In genomic region chr21:32772281-32773047, GRCh38 we compare ENCODE assay signal across 8 cellular contexts. TPM values are rescaled to one million over a fixed set of nuclear protein-coding genes. Genes with fewer than 3 reads are reported as not detected.
A peak's percentile ranks its signal among the peaks of the same experiment; 100 is the strongest.
DNase-seq lines count a peak whose midpoint lies in the region; ATAC-seq and TF ChIP-seq lines count a peak whose summit lies in the region.

No MANE protein-coding gene starts in this region.

- H3K4me2 ChIP-seq in GM23338, result peak overlapping the region; percentile 77

- no peaks in the 10 kb centered on the region; the same call in 2 of the 3 replicates for H3K9me3 Mint-ChIP-seq in GM23338
- peaks cover 6 to 11% of the 10 kb centered on the region in 2 donors for H3K9me3 Mint-ChIP-seq in activated naive CD4-positive, alpha-beta T cell treated with anti-CD3 and anti-CD28 coated beads, Interleukin-2, amount 50 U/mL, for 72 hours

- peak overlapping the region; percentile 85 for H3K27ac ChIP-seq in ACC112 (ENCODE audit: low read depth, low read length)
- no peak overlapping the region for H3K27ac ChIP-seq in GM23338 (ENCODE audit: low read depth)
- peak overlapping the region; percentile 91 for H3K27ac ChIP-seq in RWPE1
- H3K27ac ChIP-seq in skin epidermis, result peak overlapping the region in 20 of 21 experiments; percentile 37 to 97 (median 87)

- H3K27me3 ChIP-seq in ACC112 (ENCODE audit: insufficient read depth, low read length) (no peaks in the 10 kb centered on the region), GM23338 (ENCODE audit: insufficient read depth) (no peaks in the 10 kb centered on the region)

- POLR2A ChIA-PET in RWPE1 (lab: Yijun Ruan, JAX; ENCODE audit: low non-redundant PET), result interaction anchor here (0.6 kb wide), 1 partner anchor 49 kb away, joined by 4 read pairs; no protein-coding TSS in a partner anchor

- peak overlapping the region; percentile 90 for H3K4me3 Mint-ChIP-seq in GM23338

- H3K36me3 ChIP-seq in ACC112 (ENCODE audit: insufficient read depth, low read length) (peaks cover 12% of the 10 kb centered on the region; the same call in 1 of the 2 replicates), GM23338 (ENCODE audit: insufficient read depth) (peaks cover 16% of the 10 kb centered on the region; the same call in 1 of the 2 replicates)

- peak overlapping the region; percentile 99 for H3K27ac Mint-ChIP-seq in GM23338
- peak overlapping the region; percentile 99 to 100 for H3K27ac Mint-ChIP-seq in activated naive CD4-positive, alpha-beta T cell treated with anti-CD3 and anti-CD28 coated beads, Interleukin-2, amount 50 U/mL, for 72 hours

- H3F3A ChIP-seq in GM23338 (replicated peaks; ENCODE audit: low read depth), result no peaks in the 10 kb centered on the region

- H2AFZ ChIP-seq in ACC112 (ENCODE audit: low read length, unreplicated experiment) (peak overlapping the region; percentile 87), GM23338 (peak overlapping the region; percentile 43; the same call in 1 of the 2 replicates)

- H3K79me2 ChIP-seq in ACC112 (ENCODE audit: control insufficient read depth, insufficient read depth, low read length, unreplicated experiment) (peaks cover 46% of the 10 kb centered on the region), GM23338 (replicated peaks; ENCODE audit: insufficient read depth) (peaks cover 37% of the 10 kb centered on the region)

- TF ChIP-seq CTCF in GM23338 (conservative IDR thresholded peaks at IDR 0.05; ENCODE audit: low read depth in 2 of 2) (no peak), RWPE1 (conservative IDR thresholded peaks at IDR 0.05; ENCODE audit: low read depth) (no peak)

- peaks cover 7% of the 10 kb centered on the region for H3K27me3 Mint-ChIP-seq in GM23338 (ENCODE audit: insufficient read depth, low read depth, poor library complexity)

- peaks cover 32% of the 10 kb centered on the region for H4K20me1 ChIP-seq in GM23338 (replicated peaks; ENCODE audit: insufficient read depth)

- peaks cover 28% of the 10 kb centered on the region for H3K36me3 Mint-ChIP-seq in GM23338 (ENCODE audit: low read depth)
- peaks cover 23 to 31% of the 10 kb centered on the region in 2 donors for H3K36me3 Mint-ChIP-seq in activated naive CD4-positive, alpha-beta T cell treated with anti-CD3 and anti-CD28 coated beads, Interleukin-2, amount 50 U/mL, for 72 hours

- CTCF ChIA-PET in RWPE1 (lab: Yijun Ruan, JAX), result interaction anchor here (0.7 to 1.6 kb wide), 4 partner anchors 14 to 589 kb away, joined by 3 to 6 read pairs (median 3); no protein-coding TSS in a partner anchor

- no peaks in the 10 kb centered on the region for H3K9me2 ChIP-seq in GM23338 (ENCODE audit: insufficient read depth)

- peak overlapping the region; percentile 98 for H3K4me3 ChIP-seq in ACC112 (ENCODE audit: low read depth, low read length)
- peak overlapping the region; percentile 83 for H3K4me3 ChIP-seq in GM23338
- peak overlapping the region; percentile 16 to 91 (median 79) for H3K4me3 ChIP-seq in skin epidermis

- ATAC-seq in GM23338 (no peak), GM21786 (IDR thresholded peaks at IDR 0.05; ENCODE audit: unreplicated experiment) (no peak)
- ATAC-seq in activated naive CD4-positive, alpha-beta T cell treated with anti-CD3 and anti-CD28 coated beads, Interleukin-2, amount 50 U/mL, for 72 hours, result peak; percentile 56 to 71

- DNase-seq in GM23338 (ENCODE audit: low spot score) (peak; percentile 8), RWPE1 (ENCODE audit: low spot score) (peak; percentile 27), hepatic stellate cell (ENCODE audit: low spot score) (peak; percentile 24), NCI-H1930 (lab: John Stamatoyannopoulos, UW) (no peak)
- DNase-seq in activated naive CD4-positive, alpha-beta T cell treated with anti-CD3 and anti-CD28 coated beads, Interleukin-2, amount 50 U/mL, for 72 hours (ENCODE audit: low spot score in 2 of 2), result peak; percentile 64 to 70

- H3K4me1 Mint-ChIP-seq in GM23338, result peaks cover 18% of the 10 kb centered on the region

- H3K4me1 ChIP-seq in ACC112 (ENCODE audit: control insufficient read depth, insufficient read depth, low read length, unreplicated experiment) (peaks cover 19% of the 10 kb centered on the region), GM23338 (ENCODE audit: insufficient read depth) (peaks cover 24% of the 10 kb centered on the region)

TF ChIP-seq in GM23338, 12 proteins besides CTCF, POLR2A, EP300 and RAD21:
- TF ChIP-seq POLR2AphosphoS5 (IDR thresholded peaks at IDR 0.05; ENCODE audit: low read depth), result no peak
- no peak for TF ChIP-seq JUNB (IDR thresholded peaks at IDR 0.05; ENCODE audit: unreplicated experiment)
- TF ChIP-seq CREB1 (CRISPR knock-in tag; IDR thresholded peaks at IDR 0.05; ENCODE audit: low read depth), result no peak
- no peak for TF ChIP-seq ZNF462 (CRISPR knock-in tag; IDR thresholded peaks at IDR 0.05)
- TF ChIP-seq EZH2phosphoT487 (IDR thresholded peaks at IDR 0.05; ENCODE audit: unreplicated experiment), result no peak
- TF ChIP-seq ZNF331 (CRISPR knock-in tag; IDR thresholded peaks at IDR 0.05; ENCODE audit: low read depth), result no peak
- no peak for TF ChIP-seq STAT1 (IDR thresholded peaks at IDR 0.05; ENCODE audit: unreplicated experiment)
- no peak for TF ChIP-seq ZNF114 (CRISPR knock-in tag; IDR thresholded peaks at IDR 0.05)

RNA-seq across cellular contexts. Expression of gene PAXBP1, which starts 0.9 kb away (rescaled TPM):
- total RNA-seq in GM23338 (2014; rRNA removed; shearing (Covaris generic)), result 61.8 and 74.4 TPM in 2 replicates
- 26.5 and 35.8 TPM in 2 replicates for polyA plus RNA-seq in GM23338 (2016; fragmentation: Nextera tagmentation; extraction: Ambion mirVana)
- 10 to 100 TPM; 67.9 to 92.4 TPM for total RNA-seq in activated naive CD4-positive, alpha-beta T cell treated with anti-CD3 and anti-CD28 coated beads, Interleukin-2, amount 50 U/mL, for 72 hours

RNA-seq across cellular contexts. Expression of gene SYNJ1, which starts 44.7 kb away (rescaled TPM):
- total RNA-seq in GM23338 (2014; rRNA removed; shearing (Covaris generic)), result 4.2 and 8.2 TPM in 2 replicates
- polyA plus RNA-seq in GM23338 (2016; fragmentation: Nextera tagmentation; extraction: Ambion mirVana), result 1.4 and 2.2 TPM in 2 replicates
- 10 to 100 TPM; 12.4 to 29.3 TPM for total RNA-seq in activated naive CD4-positive, alpha-beta T cell treated with anti-CD3 and anti-CD28 coated beads, Interleukin-2, amount 50 U/mL, for 72 hours

Comparison
In these comparisons a context has a peak if more than half of its experiments do, and no peak if none do; other contexts are left out.
1. ATAC-seq: peak in activated naive CD4-positive, alpha-beta T cell treated with anti-CD3 and anti-CD28 coated beads, Interleukin-2, amount 50 U/mL, for 72 hours (2 of 2); none in GM23338 (single experiment) and GM21786 (single experiment).
2. DNase-seq: peak in GM23338 (single experiment), RWPE1 (single experiment), activated naive CD4-positive, alpha-beta T cell treated with anti-CD3 and anti-CD28 coated beads, Interleukin-2, amount 50 U/mL, for 72 hours (2 of 2) and hepatic stellate cell (single experiment); none in NCI-H1930 (0 of 2).
3. Peak in every context shown above with its lines, with median percentiles within 50 percentile points of each other: H3K4me3 ChIP-seq.